ENCODE assay signal across 9 cellular contexts in the genomic region with DNA sequence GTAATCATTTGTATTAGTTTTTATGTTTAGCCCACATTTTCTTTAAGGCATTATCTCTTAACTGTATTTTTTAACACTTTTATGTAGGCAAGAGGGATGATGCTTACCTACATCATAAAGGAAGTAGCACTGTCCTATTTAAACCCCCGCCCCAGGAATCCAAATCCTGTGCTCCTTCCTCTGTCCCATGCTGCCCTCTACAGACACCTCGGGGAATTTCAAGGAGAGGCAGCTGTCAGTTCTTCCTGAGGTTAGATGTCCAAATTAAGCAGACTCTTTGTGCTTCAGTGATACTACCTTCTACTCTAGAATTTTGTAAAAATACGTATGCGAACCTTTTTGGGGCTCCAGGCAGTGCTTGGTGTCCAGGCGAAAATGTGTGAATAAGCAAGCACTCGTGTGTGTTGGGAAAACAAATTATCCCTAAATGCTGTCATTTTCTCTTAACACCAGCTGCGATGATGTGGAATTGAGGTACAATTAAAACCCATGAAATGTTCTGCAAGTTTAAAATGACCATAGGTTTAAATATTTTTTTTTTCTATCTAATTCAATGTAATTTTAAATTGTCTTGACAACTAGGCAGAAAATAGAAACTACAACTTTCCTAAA. TPM values are rescaled to one million over a fixed set of nuclear protein-coding genes. Genes with fewer than 3 reads are reported as not detected.
A peak's percentile ranks its signal among the peaks of the same experiment; 100 is the strongest.
DNase-seq lines count a peak whose midpoint lies in the region; ATAC-seq and TF ChIP-seq lines count a peak whose summit lies in the region.
"Had no signal": no experiment of that assay in that cellular context is flagged by ENCODE, and none has a peak within 500 bp of the region (broad histone marks: within the 10 kb centered on the region; RNA-seq: fewer than 3 reads in every experiment).

No MANE protein-coding gene starts in this region.

- ATAC-seq in Right ventricle myocardium superior (ENCODE audit: poor library complexity): no peak
- peak; percentile 54 for ATAC-seq in mucosa of descending colon
- ATAC-seq in HG03378 (IDR thresholded peaks at IDR 0.05; ENCODE audit: unreplicated experiment): no peak
- no peak for ATAC-seq in HG03571 (IDR thresholded peaks at IDR 0.05; ENCODE audit: unreplicated experiment)

- intact Hi-C loops in left ventricle myocardium inferior (cut with micrococcal nuclease) (no loop called here), Right ventricle myocardium superior (cut with DNase I) (no loop called here), mucosa of descending colon (cut with DNase I, micrococcal nuclease) (no loop called here)

- no peaks in the 10 kb centered on the region for H3K36me3 ChIP-seq in left ventricle myocardium inferior
- H3K36me3 ChIP-seq in mucosa of descending colon (ENCODE audit: low read depth): no peaks in the 10 kb centered on the region

- peaks cover 27% of the 10 kb centered on the region for H3K27me3 ChIP-seq in left ventricle myocardium inferior (ENCODE audit: low read depth)

- H3K4me1 ChIP-seq in left ventricle myocardium inferior (no peaks in the 10 kb centered on the region), mucosa of descending colon (ENCODE audit: low read depth) (no peaks in the 10 kb centered on the region)

- no peak for DNase-seq in left ventricle myocardium inferior
- DNase-seq in Right ventricle myocardium superior: no peak
- DNase-seq in LoVo (ENCODE audit: low spot score): peak; percentile 8
- DNase-seq in activated naive CD4-positive, alpha-beta T cell treated with anti-CD3 and anti-CD28 coated beads, Interleukin-2, amount 50 U/mL, for 16 hours: peak; percentile 21
- peak in 2 of 3 donors; percentile 50 to 62 for DNase-seq in mucosa of descending colon
- no peak for DNase-seq in putamen (ENCODE audit: low spot score)

- TF ChIP-seq CTCF in left ventricle myocardium inferior (IDR thresholded peaks at IDR 0.05; ENCODE audit: borderline replicate concordance): peak; percentile 43
- TF ChIP-seq CTCF in mucosa of descending colon (IDR thresholded peaks at IDR 0.05): no peak

- no peak overlapping the region for H3K27ac ChIP-seq in left ventricle myocardium inferior (replicated peaks)

- H3K9me3 ChIP-seq in left ventricle myocardium inferior (replicated peaks) (peaks cover 20% of the 10 kb centered on the region), mucosa of descending colon (no peaks in the 10 kb centered on the region)

- H3K4me3 ChIP-seq in left ventricle myocardium inferior (no peak overlapping the region), mucosa of descending colon (no peak overlapping the region)

RNA-seq across cellular contexts. Expression of a gene that starts 19.2 kb away (rescaled TPM):
- total RNA-seq in left ventricle myocardium inferior (not detected), Right ventricle myocardium superior (not detected), mucosa of descending colon (not detected)
- total RNA-seq: urinary bladder had no signal

RNA-seq across cellular contexts. Expression of a gene that starts 22.8 kb away (rescaled TPM):
- total RNA-seq in left ventricle myocardium inferior (not detected), Right ventricle myocardium superior (not detected), mucosa of descending colon (not detected)
- total RNA-seq: urinary bladder had no signal

RNA-seq across cellular contexts. Expression of a gene that starts 33.1 kb away (rescaled TPM):
- total RNA-seq in left ventricle myocardium inferior (not detected), Right ventricle myocardium superior (not detected), mucosa of descending colon (not detected)
- total RNA-seq: urinary bladder had no signal

RNA-seq across cellular contexts. Expression of a gene that starts 46.9 kb away (rescaled TPM):
- not detected for total RNA-seq in left ventricle myocardium inferior
- total RNA-seq in Right ventricle myocardium superior: not detected
- total RNA-seq in mucosa of descending colon: not detected
- total RNA-seq: urinary bladder had no signal

Comparison
In these comparisons a context has a peak if more than half of its experiments do, and no peak if none do; other contexts are left out.
1. DNase-seq: peak in LoVo (single experiment), activated naive CD4-positive, alpha-beta T cell treated with anti-CD3 and anti-CD28 coated beads, Interleukin-2, amount 50 U/mL, for 16 hours (single experiment) and mucosa of descending colon (2 of 3); none in left ventricle myocardium inferior (single experiment), Right ventricle myocardium superior (single experiment) and putamen (single experiment).